9 cellular contexts compared by ENCODE assay signal in genomic region chr5:132263548-132264261, GRCh38. TPM values are rescaled to one million over a fixed set of nuclear protein-coding genes. Genes with fewer than 3 reads are reported as not detected.
A peak's percentile ranks its signal among the peaks of the same experiment; 100 is the strongest.
DNase-seq lines count a peak whose midpoint lies in the region; ATAC-seq, FAIRE-seq and TF ChIP-seq lines count a peak whose summit lies in the region.
"Had no signal": no experiment of that assay in that cellular context is flagged by ENCODE, and none has a peak within 500 bp of the region (broad histone marks: within the 10 kb centered on the region; RNA-seq: fewer than 3 reads in every experiment).

No MANE protein-coding gene starts in this region.

- ATAC-seq in K562, result peak; percentile 20

- CTCF ChIA-PET in K562 (lab: Yijun Ruan, JAX; ENCODE audit: low intra/inter-chr PET ratio), result no interaction called here

- 0 out of 3 replicates have a peak overlapping the region, but pooled peaks have one; percentile 40 for H3K27ac ChIP-seq in K562 (ENCODE audit: extremely low read depth, low read depth, low read length)
- peak overlapping the region; percentile 96 to 99 for H3K27ac ChIP-seq in uterus
- H3K27ac ChIP-seq: HL-60 had no signal

- 50% methylated on average over 7 of the region's 7 CpGs for WGBS in K562 (ENCODE audit: insufficient coverage, low coverage, missing lambda C conversion rate)

- TF ChIP-seq POLR2A in K562 (conservative IDR thresholded peaks at IDR 0.05) (no peak), uterus (IDR thresholded peaks at IDR 0.05) (peak in 1 of 2 donors; percentile 16)

- H4K20me1 ChIP-seq in K562 (replicated peaks; ENCODE audit: control insufficient read depth, insufficient read depth, low read length), result 0 out of 2 replicates have a peak, but pooled peaks cover 4% of the 10 kb centered on the region

- in situ Hi-C loops in K562 (cut with MboI), result no loop called here

- intact Hi-C loops in K562 (cut with micrococcal nuclease), result no loop called here
- intact Hi-C loops in uterus (cut with DNase I; ENCODE audit: low total_unique reads), result no loop called here

- POLR2A ChIA-PET in K562 (lab: Yijun Ruan, JAX), result interaction anchor here (0.6 to 1.7 kb wide), 10 partner anchors 13 to 552 kb away, joined by 3 to 7 read pairs (median 3); partner anchors contain the start of genes P4HA2 and SLC22A4

- peaks cover 24% of the 10 kb centered on the region for H3K79me2 ChIP-seq in K562 (ENCODE audit: control insufficient read depth, insufficient read depth, low read length)

- H3K4me2 ChIP-seq in K562 (ENCODE audit: insufficient read depth, low read length), result no peak overlapping the region

- peak; percentile 38 for DNase-seq in stimulated activated CD4-positive, alpha-beta T cell treated with anti-CD3 and anti-CD28 coated beads, Interleukin-1b, Interleukin-23, amount 100 ng/mL, for 48 hours
- DNase-seq in stimulated activated CD4-positive, alpha-beta T cell treated with anti-CD3 and anti-CD28 coated beads, Interleukin-4, amount 100 ng/mL, for 1 hour, result no peak
- DNase-seq in K562 (ENCODE audit: extremely low read depth in 1 of 4, low spot score in 3 of 4) (peak; percentile 61 to 72 (median 67)), mesenteric fat pad (ENCODE audit: low spot score) (peak; percentile 91), uterus (peak; percentile 85 to 95), NCI-H2196 treated with DMSO at 0.1 percent for 48 hours (lab: John Stamatoyannopoulos, UW; ENCODE audit: unreplicated experiment) (no peak), NCI-H524 treated with DMSO at 0.1 percent for 48 hours (lab: John Stamatoyannopoulos, UW) (no peak), COR-L47 (lab: John Stamatoyannopoulos, UW) (no peak)

- FAIRE-seq in K562 (lab: Jason Lieb, UNC), result peak; percentile 84

- H3K36me3 ChIP-seq in K562 (ENCODE audit: control insufficient read depth, insufficient read depth, low read length) (peaks cover 25% of the 10 kb centered on the region; the same call in 2 of the 3 replicates), uterus (no peaks in the 10 kb centered on the region)

- no TSS peak for BruUV-seq in K562 (replicated peaks; lab: Mats Ljungman, UMichigan)

- TF ChIP-seq CTCF in K562 (IDR thresholded peaks at IDR 0.05 in 2 of 3, conservative IDR thresholded peaks at IDR 0.05 in 1 of 3; ENCODE audit: insufficient read depth in 2 of 3, low read depth in 1 of 3, low read length in 3 of 3), result peak in 1 of 3 experiments; percentile 17; a peak in 1 of 6 replicates
- TF ChIP-seq CTCF in uterus (IDR thresholded peaks at IDR 0.05), result peak in 1 of 4 experiments; percentile 42

- TF ChIP-seq EP300 in K562 (IDR thresholded peaks at IDR 0.05; ENCODE audit: low read length), result no peak

- no peaks in the 10 kb centered on the region for H3K9me1 ChIP-seq in K562 (ENCODE audit: control insufficient read depth, insufficient read depth, low read length)

- H3K9ac ChIP-seq in K562 (ENCODE audit: insufficient read depth in 1 of 2, low read depth in 2 of 2, low read length in 2 of 2), result peak overlapping the region in 1 of 2 experiments; percentile 31; a peak in 1 of 4 replicates

- no peaks in the 10 kb centered on the region for H3K27me3 ChIP-seq in K562 (ENCODE audit: control insufficient read depth in 2 of 2, insufficient read depth in 2 of 2, low read length in 2 of 2)
- H3K27me3 ChIP-seq in uterus, result no peaks in the 10 kb centered on the region

- H2AFZ ChIP-seq in K562 (ENCODE audit: low read depth, low read length), result no peak overlapping the region

- H3K9me3 ChIP-seq in K562 (replicated peaks; ENCODE audit: control insufficient read depth, insufficient read depth, low read depth, low read length) (no peaks in the 10 kb centered on the region; the same call in 1 of the 2 replicates), uterus (no peaks in the 10 kb centered on the region)

- TF ChIP-seq RAD21 in K562 (CRISPR knock-in tag; conservative IDR thresholded peaks at IDR 0.05 in 1 of 2, IDR thresholded peaks at IDR 0.05 in 1 of 2), result no peak

- peaks cover 42 to 50% of the 10 kb centered on the region in 2 experiments for H3K4me1 ChIP-seq in K562 (replicated peaks in 1 of 2; ENCODE audit: control insufficient read depth in 2 of 2, insufficient read depth in 2 of 2, low read length in 2 of 2)
- H3K4me1 ChIP-seq in uterus, result peaks cover 40 to 69% of the 10 kb centered on the region in 2 donors

- H3K4me3 ChIP-seq in K562, result no peak overlapping the region
- H3K4me3 ChIP-seq in uterus, result no peak overlapping the region

TF ChIP-seq in K562, 482 proteins besides CTCF, POLR2A, EP300 and RAD21 (continues in another document):
- TF ChIP-seq ZNF316 (IDR thresholded peaks at IDR 0.05) (no peak), NR2F6 (CRISPR knock-in tag; IDR thresholded peaks at IDR 0.05) (no peak), DMBX1 (CRISPR knock-in tag; IDR thresholded peaks at IDR 0.05; ENCODE audit: borderline replicate concordance) (no peak), ZNF444 (CRISPR knock-in tag; IDR thresholded peaks at IDR 0.05) (no peak), JUNB (CRISPR knock-in tag; conservative IDR thresholded peaks at IDR 0.05) (no peak), STAG1 (CRISPR knock-in tag; IDR thresholded peaks at IDR 0.05; ENCODE audit: borderline replicate concordance) (no peak), DACH1 (IDR thresholded peaks at IDR 0.05; ENCODE audit: partially characterized antibody) (no peak), KLF13 (tag; IDR thresholded peaks at IDR 0.05; ENCODE audit: borderline replicate concordance, low read depth) (no peak)

RNA-seq across cellular contexts. Expression of gene PDLIM4, which starts 6.2 kb away (rescaled TPM):
- 15.3 and 55.6 TPM in 2 replicates for total RNA-seq in K562 (2011; cell fraction: chromatin; rRNA removed; ENCODE audit: low replicate concordance)
- 40.3 and 43.7 TPM in 2 replicates for total RNA-seq in K562 (2011; cell fraction: nucleolus; rRNA removed)
- total RNA-seq in K562 (2011; cell fraction: nucleoplasm; rRNA removed), result 22.2 and 23.8 TPM in 2 replicates
- total RNA-seq in K562 (2014; rRNA removed) (13.1 and 22.8 TPM in 2 replicates), K562 (2014; rRNA removed; fragmentation: Illumina TruSeq; extraction: Trizol) (3.5 and 4.5 TPM in 2 replicates), K562 (2015; rRNA removed; fragmentation: Illumina TruSeq; extraction: Trizol) (12.1 and 12.3 TPM in 2 replicates), K562 (2021) (31.5 and 32.8 TPM in 2 replicates), mesenteric fat pad (23.1 TPM), uterus (100 to 1,000 TPM in 1 of 4 donors, 10 to 100 TPM in 3; 14.1 to 148 (median 45.3) TPM)
- polyA plus RNA-seq in K562 (2011; rRNA removed) (13.6 and 17.2 TPM in 2 replicates), K562 (2014; fragmentation: Illumina TruSeq; extraction: Trizol) (28.9 and 44.6 TPM in 2 replicates), K562 (2014; fragmentation: Nextera tagmentation; extraction: Ambion mirVana) (under 1 TPM; 0.28 to 0.73 TPM), K562 (2014; rRNA removed) (14.0 and 21.3 TPM in 2 replicates)
- 29.6 and 178 TPM in 2 replicates for polyA plus RNA-seq in K562 (2011; cell fraction: cytosol; rRNA removed)
- polyA plus RNA-seq in K562 (2011; cell fraction: nucleus; rRNA removed), result 34.4 and 101 TPM in 2 replicates
- polyA plus RNA-seq in K562 (2012), result 25.0 and 31.0 TPM in 2 replicates
- polyA minus RNA-seq in K562 (2011; rRNA and poly(A)+ RNA removed), result 3.7 and 7.8 TPM in 2 replicates
- polyA minus RNA-seq in K562 (2011; cell fraction: cytosol; rRNA and poly(A)+ RNA removed), result 29.4 and 30.8 TPM in 2 replicates
- 19.0 and 26.5 TPM in 2 replicates for polyA minus RNA-seq in K562 (2011; cell fraction: nucleus; rRNA and poly(A)+ RNA removed)

RNA-seq across cellular contexts. Expression of gene SLC22A4, which starts 30.5 kb away (rescaled TPM):
- total RNA-seq in K562 (2011; cell fraction: chromatin; rRNA removed; ENCODE audit: low replicate concordance), result 10.8 and 13.1 TPM in 2 replicates
- 15.8 and 21.3 TPM in 2 replicates for total RNA-seq in K562 (2011; cell fraction: nucleolus; rRNA removed)
- 10.2 and 12.6 TPM in 2 replicates for total RNA-seq in K562 (2011; cell fraction: nucleoplasm; rRNA removed)
- total RNA-seq in K562 (2014; rRNA removed), result 6.5 and 7.9 TPM in 2 replicates
- total RNA-seq in K562 (2014; rRNA removed; fragmentation: Illumina TruSeq; extraction: Trizol), result 5.7 and 6.2 TPM in 2 replicates
- total RNA-seq in K562 (2015; rRNA removed; fragmentation: Illumina TruSeq; extraction: Trizol), result 4.5 and 4.8 TPM in 2 replicates
- total RNA-seq in K562 (2021), result 7.6 and 9.6 TPM in 2 replicates
- 5.2 and 9.5 TPM in 2 replicates for polyA plus RNA-seq in K562 (2011; rRNA removed)
- 3.8 and 8.4 TPM in 2 replicates for polyA plus RNA-seq in K562 (2011; cell fraction: cytosol; rRNA removed)
- 9.1 and 22.6 TPM in 2 replicates for polyA plus RNA-seq in K562 (2011; cell fraction: nucleus; rRNA removed)
- polyA plus RNA-seq in K562 (2012), result 1.1 and 2.8 TPM in 2 replicates
- polyA plus RNA-seq in K562 (2014; fragmentation: Illumina TruSeq; extraction: Trizol), result 5.8 and 6.1 TPM in 2 replicates
- polyA plus RNA-seq in K562 (2014; fragmentation: Nextera tagmentation; extraction: Ambion mirVana), result 1 to 10 TPM; 2.7 to 2.9 TPM
- 6.0 and 7.0 TPM in 2 replicates for polyA plus RNA-seq in K562 (2014; rRNA removed)
- 4.2 and 9.2 TPM in 2 replicates for polyA minus RNA-seq in K562 (2011; rRNA and poly(A)+ RNA removed)
- 4.4 and 7.5 TPM in 2 replicates for polyA minus RNA-seq in K562 (2011; cell fraction: cytosol; rRNA and poly(A)+ RNA removed)
- polyA minus RNA-seq in K562 (2011; cell fraction: nucleus; rRNA and poly(A)+ RNA removed), result 7.0 and 13.3 TPM in 2 replicates
- total RNA-seq in mesenteric fat pad, result 5.4 TPM
- 1 to 10 TPM in 3 of 4 donors, under 1 TPM in 1; 0.26 to 4.5 (median 2.3) TPM for total RNA-seq in uterus

RNA-seq across cellular contexts. Expression of gene P4HA2, which starts 36.1 kb away (rescaled TPM):
- 85.5 and 109 TPM in 2 replicates for total RNA-seq in K562 (2011; cell fraction: chromatin; rRNA removed; ENCODE audit: low replicate concordance)
- total RNA-seq in K562 (2011; cell fraction: nucleolus; rRNA removed), result 93.4 and 102 TPM in 2 replicates
- total RNA-seq in K562 (2011; cell fraction: nucleoplasm; rRNA removed), result 98.7 and 106 TPM in 2 replicates
- total RNA-seq in K562 (2014; rRNA removed) (11.9 and 12.1 TPM in 2 replicates), K562 (2014; rRNA removed; fragmentation: Illumina TruSeq; extraction: Trizol) (11.6 and 12.7 TPM in 2 replicates), K562 (2015; rRNA removed; fragmentation: Illumina TruSeq; extraction: Trizol) (11.2 and 11.4 TPM in 2 replicates), K562 (2021) (14.2 and 14.3 TPM in 2 replicates), mesenteric fat pad (15.7 TPM), uterus (100 to 1,000 TPM in 1 of 4 donors, 10 to 100 TPM in 3; 19.4 to 112 (median 85.2) TPM)
- polyA plus RNA-seq in K562 (2011; rRNA removed) (50.0 and 59.7 TPM in 2 replicates), K562 (2014; fragmentation: Illumina TruSeq; extraction: Trizol) (10.7 and 12.5 TPM in 2 replicates), K562 (2014; fragmentation: Nextera tagmentation; extraction: Ambion mirVana) (10 to 100 TPM; 17.9 to 29.2 TPM), K562 (2014; rRNA removed) (9.6 and 10.7 TPM in 2 replicates)
- polyA plus RNA-seq in K562 (2011; cell fraction: cytosol; rRNA removed), result 34.9 and 51.8 TPM in 2 replicates
- polyA plus RNA-seq in K562 (2011; cell fraction: nucleus; rRNA removed), result 59.8 and 76.7 TPM in 2 replicates
- polyA plus RNA-seq in K562 (2012), result 20.8 and 31.5 TPM in 2 replicates
- polyA minus RNA-seq in K562 (2011; rRNA and poly(A)+ RNA removed), result 50.0 and 59.9 TPM in 2 replicates
- 21.2 and 21.5 TPM in 2 replicates for polyA minus RNA-seq in K562 (2011; cell fraction: cytosol; rRNA and poly(A)+ RNA removed)
- 18.2 and 27.4 TPM in 2 replicates for polyA minus RNA-seq in K562 (2011; cell fraction: nucleus; rRNA and poly(A)+ RNA removed)

Comparison
In these comparisons a context has a peak if more than half of its experiments do, and no peak if none do; other contexts are left out.
1. DNase-seq: peak in stimulated activated CD4-positive, alpha-beta T cell treated with anti-CD3 and anti-CD28 coated beads, Interleukin-1b, Interleukin-23, amount 100 ng/mL, for 48 hours (single experiment), K562 (4 of 4), mesenteric fat pad (single experiment) and uterus (2 of 2); none in stimulated activated CD4-positive, alpha-beta T cell treated with anti-CD3 and anti-CD28 coated beads, Interleukin-4, amount 100 ng/mL, for 1 hour (single experiment), NCI-H2196 treated with DMSO at 0.1 percent for 48 hours (single experiment), NCI-H524 treated with DMSO at 0.1 percent for 48 hours (single experiment) and COR-L47 (single experiment).